In the genomic region with DNA sequence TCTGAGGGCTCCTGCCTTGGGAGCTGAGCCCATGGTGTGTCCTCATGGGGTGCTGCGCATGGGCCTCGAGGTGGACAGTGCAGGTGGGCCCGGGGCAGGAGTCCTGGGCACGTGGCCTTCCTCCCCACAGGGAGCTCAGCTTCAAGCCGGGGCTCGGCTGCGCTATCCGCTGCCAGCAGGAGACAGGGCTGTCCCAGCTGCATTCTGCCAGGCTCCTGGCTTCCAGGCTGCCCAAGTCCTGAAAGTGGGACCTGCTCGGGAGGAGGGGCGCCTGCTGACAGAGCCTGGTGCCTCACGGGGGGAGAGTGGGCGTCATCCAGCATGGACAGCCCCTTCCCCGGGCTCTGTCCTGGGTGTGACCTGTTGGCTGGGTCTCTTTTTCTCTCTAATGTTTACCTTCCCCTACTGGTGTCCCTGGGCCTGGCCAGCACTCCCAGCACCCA, we compare ENCODE assay signal across 21 cellular contexts. TPM values are rescaled to one million over a fixed set of nuclear protein-coding genes. Genes with fewer than 3 reads are reported as not detected.
DNase-seq lines count a peak whose midpoint lies in the region; ATAC-seq and TF ChIP-seq lines count a peak whose summit lies in the region.
"Had no signal": no experiment of that assay in that cellular context is flagged by ENCODE, and none has a peak within 500 bp of the region (broad histone marks: within the 10 kb centered on the region; RNA-seq: fewer than 3 reads in every experiment).

No MANE protein-coding gene starts in this region.

- peaks cover 0 to 19% of the 10 kb centered on the region in 2 donors for H3K36me3 Mint-ChIP-seq in activated naive CD4-positive, alpha-beta T cell treated with anti-CD3 and anti-CD28 coated beads, Interleukin-2, amount 50 U/mL, for 72 hours

- H3K9ac ChIP-seq in colonic mucosa (ENCODE audit: low read depth in 2 of 2, low read length in 2 of 2) (peak overlapping the region in 1 of 2 donors; percentile 35), mucosa of rectum (ENCODE audit: low read depth in 1 of 2, low read length in 2 of 2) (peak overlapping the region in 1 of 2 donors; percentile 47)

- no peak for TF ChIP-seq RAD21 in Ishikawa (IDR thresholded peaks at IDR 0.05; ENCODE audit: low read depth)

- peak overlapping the region; percentile 88 for H3K27ac ChIP-seq in colonic mucosa
- peak overlapping the region; percentile 71 to 90 for H3K27ac ChIP-seq in mucosa of rectum (ENCODE audit: low read depth in 2 of 2, low read length in 2 of 2)
- H3K27ac ChIP-seq in vagina = peak overlapping the region; percentile 76
- H3K27ac ChIP-seq: lower lobe of right lung, thoracic aorta had no signal

- no peak for TF ChIP-seq CTCF in colonic mucosa (IDR thresholded peaks at IDR 0.05)
- TF ChIP-seq CTCF in vagina (IDR thresholded peaks at IDR 0.05) = no peak

- DNase-seq in colonic mucosa = peak; percentile 36
- DNase-seq in vagina (ENCODE audit: extremely low spot score in 2 of 2) = no peak
- no peak for DNase-seq in activated naive CD4-positive, alpha-beta T cell treated with anti-CD3 and anti-CD28 coated beads, Interleukin-2, amount 50 U/mL, for 72 hours (ENCODE audit: low spot score in 2 of 2)
- DNase-seq in kidney glomerular epithelial cell (lab: John Stamatoyannopoulos, UW) = no peak
- DNase-seq: activated CD4-positive, alpha-beta T cell treated with anti-CD3 and anti-CD28 coated beads, Interleukin-2, amount 10 ng/mL, durations not matched to agents 24 days and 14 days; activated CD8-positive, alpha-beta memory T cell treated with anti-CD3 and anti-CD28 coated beads, Interleukin-2, amount 10 ng/mL, durations not matched to agents 7 days and 5 days; body of pancreas; COR-L47; foreskin fibroblast; hypothalamus; lower lobe of right lung; NCI-H524; retina; SHP77; SW 1271 had no signal

- no peak overlapping the region for H3K27ac Mint-ChIP-seq in activated naive CD4-positive, alpha-beta T cell treated with anti-CD3 and anti-CD28 coated beads, Interleukin-2, amount 50 U/mL, for 72 hours
- H3K27ac Mint-ChIP-seq: activated CD4-positive, alpha-beta T cell treated with anti-CD3 and anti-CD28 coated beads, Interleukin-2, amount 10 ng/mL, durations not matched to agents 24 days and 14 days; activated CD8-positive, alpha-beta memory T cell treated with anti-CD3 and anti-CD28 coated beads, Interleukin-2, amount 10 ng/mL, durations not matched to agents 7 days and 5 days had no signal

- H3K4me3 ChIP-seq in colonic mucosa (no peak overlapping the region), mucosa of rectum (ENCODE audit: low read length in 2 of 2) (peak overlapping the region in 1 of 2 donors; percentile 4), vagina (no peak overlapping the region)
- H3K4me3 ChIP-seq: body of pancreas, coronary artery, HAP-1, lower lobe of right lung, thoracic aorta had no signal

- H3K9me3 ChIP-seq in colonic mucosa (no peaks in the 10 kb centered on the region), mucosa of rectum (ENCODE audit: control insufficient read depth in 2 of 2, low read length in 2 of 2) (no peaks in the 10 kb centered on the region), vagina (no peaks in the 10 kb centered on the region)
- H3K9me3 ChIP-seq: body of pancreas, HAP-1, lower lobe of right lung, thoracic aorta had no signal

- no peaks in the 10 kb centered on the region for H3K9me3 Mint-ChIP-seq in activated naive CD4-positive, alpha-beta T cell treated with anti-CD3 and anti-CD28 coated beads, Interleukin-2, amount 50 U/mL, for 72 hours
- H3K9me3 Mint-ChIP-seq: activated CD4-positive, alpha-beta T cell treated with anti-CD3 and anti-CD28 coated beads, Interleukin-2, amount 10 ng/mL, durations not matched to agents 24 days and 14 days had no signal

- TF ChIP-seq EP300 in Ishikawa (IDR thresholded peaks at IDR 0.05; ENCODE audit: borderline replicate concordance) = no peak

- peaks cover 6% of the 10 kb centered on the region for H3K36me3 ChIP-seq in colonic mucosa
- peaks cover 14 to 16% of the 10 kb centered on the region in 2 donors for H3K36me3 ChIP-seq in mucosa of rectum (ENCODE audit: control insufficient read depth in 2 of 2, insufficient read depth in 2 of 2, low read length in 2 of 2)
- peaks cover 0 to 18% of the 10 kb centered on the region in 2 donors for H3K36me3 ChIP-seq in vagina

- intact Hi-C loops in colonic mucosa (cut with DNase I) = no loop called here
- intact Hi-C loops in vagina (cut with DNase I) = no loop called here

- TF ChIP-seq POLR2A in vagina (IDR thresholded peaks at IDR 0.05) = no peak

- H3K4me1 ChIP-seq in colonic mucosa = peaks cover 37% of the 10 kb centered on the region
- peaks cover 42 to 53% of the 10 kb centered on the region in 2 donors for H3K4me1 ChIP-seq in mucosa of rectum (ENCODE audit: control insufficient read depth in 2 of 2, insufficient read depth in 2 of 2, low read length in 2 of 2)
- peaks cover 64% of the 10 kb centered on the region for H3K4me1 ChIP-seq in vagina
- H3K4me1 ChIP-seq: HAP-1 had no signal

- H3K27me3 ChIP-seq in colonic mucosa (no peaks in the 10 kb centered on the region), mucosa of rectum (ENCODE audit: control insufficient read depth in 2 of 2, insufficient read depth in 2 of 2, low read length in 2 of 2) (no peaks in the 10 kb centered on the region), vagina (no peaks in the 10 kb centered on the region)
- H3K27me3 ChIP-seq: body of pancreas had no signal

- no peak for ATAC-seq in activated naive CD4-positive, alpha-beta T cell treated with anti-CD3 and anti-CD28 coated beads, Interleukin-2, amount 50 U/mL, for 72 hours
- no peak for ATAC-seq in GM18907 (IDR thresholded peaks at IDR 0.05; ENCODE audit: unreplicated experiment)
- ATAC-seq: activated CD8-positive, alpha-beta memory T cell treated with anti-CD3 and anti-CD28 coated beads, Interleukin-2, amount 10 ng/mL, durations not matched to agents 7 days and 5 days; body of pancreas; lower lobe of right lung had no signal

TF ChIP-seq in Ishikawa, 13 proteins besides CTCF, POLR2A, EP300 and RAD21:
- no peak for TF ChIP-seq TEAD4 (IDR thresholded peaks at IDR 0.05)
- no peak for TF ChIP-seq ZBTB7A (IDR thresholded peaks at IDR 0.05; ENCODE audit: low read depth)
- TF ChIP-seq, protein P1, sequence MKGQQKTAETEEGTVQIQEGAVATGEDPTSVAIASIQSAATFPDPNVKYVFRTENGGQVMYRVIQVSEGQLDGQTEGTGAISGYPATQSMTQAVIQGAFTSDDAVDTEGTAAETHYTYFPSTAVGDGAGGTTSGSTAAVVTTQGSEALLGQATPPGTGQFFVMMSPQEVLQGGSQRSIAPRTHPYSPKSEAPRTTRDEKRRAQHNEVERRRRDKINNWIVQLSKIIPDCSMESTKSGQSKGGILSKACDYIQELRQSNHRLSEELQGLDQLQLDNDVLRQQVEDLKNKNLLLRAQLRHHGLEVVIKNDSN (IDR thresholded peaks at IDR 0.05) = 0 out of 2 replicates have a peak, but pooled peaks have one; percentile 15
- no peak for TF ChIP-seq TCF12 (IDR thresholded peaks at IDR 0.05; ENCODE audit: low read depth)
- no peak for TF ChIP-seq TAF1 (IDR thresholded peaks at IDR 0.05; ENCODE audit: low read depth)
- TF ChIP-seq MAX (IDR thresholded peaks at IDR 0.05) = peak; percentile 31; the same call in 1 of the 2 replicates
TF ChIP-seq in Ishikawa: peak in this region for 2.

RNA-seq across cellular contexts. Expression of gene TRAF7, which starts 7.1 kb away (rescaled TPM):
- total RNA-seq in colonic mucosa (100 to 1,000 TPM; 102 to 131 TPM), vagina (38.8 TPM)
- total RNA-seq in activated naive CD4-positive, alpha-beta T cell treated with anti-CD3 and anti-CD28 coated beads, Interleukin-2, amount 50 U/mL, for 72 hours = 10 to 100 TPM; 67.7 to 92.0 TPM

RNA-seq across cellular contexts. Expression of gene RAB26, which starts 14.3 kb away (rescaled TPM):
- total RNA-seq in colonic mucosa = 10 to 100 TPM; 18.2 to 24.5 TPM
- total RNA-seq in vagina = 1.5 TPM
- total RNA-seq in activated naive CD4-positive, alpha-beta T cell treated with anti-CD3 and anti-CD28 coated beads, Interleukin-2, amount 50 U/mL, for 72 hours = under 1 TPM in 1 of 2 donors, not detected in 1; 0.80 TPM
- total RNA-seq: thoracic aorta had no signal

RNA-seq across cellular contexts. Expression of gene PKD1, which starts 27.0 kb away (rescaled TPM):
- 10 to 100 TPM; 48.2 to 83.5 TPM for total RNA-seq in colonic mucosa
- 153 TPM for total RNA-seq in vagina
- 10 to 100 TPM; 77.0 to 87.6 TPM for total RNA-seq in activated naive CD4-positive, alpha-beta T cell treated with anti-CD3 and anti-CD28 coated beads, Interleukin-2, amount 50 U/mL, for 72 hours

RNA-seq across cellular contexts. Expression of gene CASKIN1, which starts 33.7 kb away (rescaled TPM):
- total RNA-seq in colonic mucosa (under 1 TPM; 0.07 to 0.27 TPM), vagina (0.25 TPM)
- total RNA-seq in activated naive CD4-positive, alpha-beta T cell treated with anti-CD3 and anti-CD28 coated beads, Interleukin-2, amount 50 U/mL, for 72 hours = 10 to 100 TPM in 1 of 2 donors, under 1 TPM in 1; 0.77 to 11.3 TPM
- total RNA-seq: thoracic aorta had no signal

RNA-seq across cellular contexts. Expression of gene MLST8, which starts 42.6 kb away (rescaled TPM):
- total RNA-seq in colonic mucosa (10 to 100 TPM; 26.5 to 53.5 TPM), vagina (51.6 TPM)
- 10 to 100 TPM; 49.5 to 52.2 TPM for total RNA-seq in activated naive CD4-positive, alpha-beta T cell treated with anti-CD3 and anti-CD28 coated beads, Interleukin-2, amount 50 U/mL, for 72 hours
